1 cellular context compared by ENCODE assay signal in genomic region chr17:66200685-66201092, GRCh38.
TF ChIP-seq lines count a peak whose summit lies in the region.

No MANE protein-coding gene starts in this region.

TF ChIP-seq in HEK293, 187 proteins besides CTCF, POLR2A, EP300 and RAD21 (continued from another document):
- TF ChIP-seq GLI4 (tag by site-specific recombination; IDR thresholded peaks at IDR 0.05) (0 out of 2 replicates have a peak, but pooled peaks have one; percentile 81), ZNF473 (tag by site-specific recombination; IDR thresholded peaks at IDR 0.05) (no peak), ZNF654 (tag by site-specific recombination; IDR thresholded peaks at IDR 0.05; ENCODE audit: low read depth) (peak; percentile 100), SALL2 (tag by site-specific recombination; IDR thresholded peaks at IDR 0.05; ENCODE audit: borderline replicate concordance) (no peak), ZNF148 (tag by site-specific recombination; IDR thresholded peaks at IDR 0.05; ENCODE audit: borderline replicate concordance) (0 out of 2 replicates have a peak, but pooled peaks have one; percentile 51)
